Comparison of ENCODE assay signal across 17 cellular contexts in genomic region chr1:197156692-197157091, GRCh38. TPM values are rescaled to one million over a fixed set of nuclear protein-coding genes. Genes with fewer than 3 reads are reported as not detected.
DNase-seq lines count a peak whose midpoint lies in the region; ATAC-seq, FAIRE-seq and TF ChIP-seq lines count a peak whose summit lies in the region.
"Had no signal": no experiment of that assay in that cellular context is flagged by ENCODE, and none has a peak within 500 bp of the region (broad histone marks: within the 10 kb centered on the region; RNA-seq: fewer than 3 reads in every experiment).

No MANE protein-coding gene starts in this region.

- 94% methylated on average over 1 of the region's 1 CpG for WGBS in HepG2 (ENCODE audit: low lambda C conversion rate)
- WGBS in neuronal stem cell (ENCODE audit: extremely low coverage in 2 of 2, insufficient read length in 2 of 2, insufficient replicate concordance in 1 of 2), 2 donors: no CpG with 5 or more reads among the region's 1 CpG

- no TSS peak for BruUV-seq in HepG2 (replicated peaks; lab: Mats Ljungman, UMichigan)

- intact Hi-C loops in HepG2 (cut with micrococcal nuclease; ENCODE audit: unreplicated experiment): loop anchor here (5.0 kb wide), 1 partner anchor 414 kb away; no protein-coding TSS in a partner anchor

- H3K9me3 ChIP-seq in Loucy (ENCODE audit: insufficient read depth, low read depth, low read length): no peaks in the 10 kb centered on the region
- no peaks in the 10 kb centered on the region for H3K9me3 ChIP-seq in HepG2 (ENCODE audit: low read length)
- no peaks in the 10 kb centered on the region for H3K9me3 ChIP-seq in neuronal stem cell (replicated peaks in 1 of 2; ENCODE audit: control insufficient read depth in 2 of 2, insufficient read depth in 1 of 2, low read depth in 1 of 2, low read length in 2 of 2)
- H3K9me3 ChIP-seq in Peyer's patch: no peaks in the 10 kb centered on the region

- H4K91ac ChIP-seq in neuronal stem cell (ENCODE audit: low read depth, low read length, poor library complexity): no peak overlapping the region

- no peak overlapping the region for H3K4ac ChIP-seq in neuronal stem cell (ENCODE audit: low read length)

- H2AK5ac ChIP-seq in neuronal stem cell (ENCODE audit: low read depth, low read length): no peak overlapping the region

- no peak overlapping the region for H3K4me2 ChIP-seq in Loucy (ENCODE audit: low read depth, low read length, poor library complexity, severe bottlenecking)
- no peak overlapping the region for H3K4me2 ChIP-seq in HepG2 (ENCODE audit: low read depth, low read length)
- H3K4me2 ChIP-seq in neuronal stem cell (ENCODE audit: insufficient read depth, low read length, poor library complexity, severe bottlenecking): no peak overlapping the region

- DNase-seq in AG09319 (ENCODE audit: extremely low read depth, low read depth): no peak
- DNase-seq in astrocyte of the cerebellum (ENCODE audit: low read depth): no peak
- DNase-seq in HepG2 (ENCODE audit: low spot score): no peak
- no peak for DNase-seq in neuronal stem cell (ENCODE audit: low spot score)
- no peak for DNase-seq in GDM1 (lab: John Stamatoyannopoulos, UW)
- DNase-seq in epidermal melanocyte (ENCODE audit: insufficient read length, low spot score): no peak
- DNase-seq in Peyer's patch: no peak
- DNase-seq: activated CD8-positive, alpha-beta T cell treated with anti-CD3 and anti-CD28 coated beads, Interleukin-2, amount 10 ng/mL, durations not matched to agents 7 days and 5 days; effector CD8-positive, alpha-beta T cell; NCI-H1930; NCI-H524; nucleus accumbens; T-cell had no signal

- H3K27me3 ChIP-seq in Loucy (ENCODE audit: insufficient read depth, low read length, poor library complexity, severe bottlenecking) (no peaks in the 10 kb centered on the region), HepG2 (ENCODE audit: control insufficient read depth in 1 of 2, insufficient read depth in 2 of 2, low read length in 2 of 2) (no peaks in the 10 kb centered on the region), neuronal stem cell (ENCODE audit: control insufficient read depth in 3 of 3, insufficient read depth in 3 of 3, low read depth in 1 of 3, low read length in 3 of 3) (no peaks in the 10 kb centered on the region), Peyer's patch (no peaks in the 10 kb centered on the region)

- H3K79me1 ChIP-seq in neuronal stem cell (ENCODE audit: low read depth, low read length): no peaks in the 10 kb centered on the region

- H3K36me3 ChIP-seq in Loucy (ENCODE audit: insufficient read depth, low read length): 0 out of 2 replicates have a peak, but pooled peaks cover 3% of the 10 kb centered on the region
- peaks cover 2 to 5% of the 10 kb centered on the region in 2 experiments; a peak in 1 of 5 replicates for H3K36me3 ChIP-seq in HepG2 (replicated peaks in 1 of 2; ENCODE audit: control insufficient read depth in 1 of 2, insufficient read depth in 2 of 2, low read length in 2 of 2)
- H3K36me3 ChIP-seq in neuronal stem cell (replicated peaks in 1 of 2; ENCODE audit: control insufficient read depth in 2 of 2, insufficient read depth in 2 of 2, low read length in 2 of 2): peaks cover 3 to 34% of the 10 kb centered on the region in 2 donors
- peaks cover 0 to 14% (median 0%) of the 10 kb centered on the region in 3 donors for H3K36me3 ChIP-seq in Peyer's patch

- H3K23ac ChIP-seq in neuronal stem cell (ENCODE audit: low read depth, low read length, poor library complexity): no peak overlapping the region

- H3K4me3 ChIP-seq in Loucy (ENCODE audit: low read length, poor library complexity, severe bottlenecking) (no peak overlapping the region), astrocyte of the cerebellum (ENCODE audit: low read depth, low read length) (no peak overlapping the region), HepG2 (replicated peaks in 1 of 3; ENCODE audit: insufficient read depth in 1 of 3, low read depth in 2 of 3, low read length in 3 of 3) (no peak overlapping the region), neuronal stem cell (ENCODE audit: low read length in 2 of 2) (no peak overlapping the region), Peyer's patch (no peak overlapping the region)

- TF ChIP-seq RAD21 in HepG2 (CRISPR knock-in tag; IDR thresholded peaks at IDR 0.05): no peak

- H3K4me1 ChIP-seq in Loucy (ENCODE audit: insufficient read depth, low read length, poor library complexity, severe bottlenecking) (no peaks in the 10 kb centered on the region), HepG2 (ENCODE audit: insufficient read depth, low read length) (peaks cover 9% of the 10 kb centered on the region), neuronal stem cell (ENCODE audit: control insufficient read depth in 2 of 2, insufficient read depth in 1 of 2, low read depth in 1 of 2, low read length in 2 of 2) (no peaks in the 10 kb centered on the region), Peyer's patch (no peaks in the 10 kb centered on the region)

- H3K9ac ChIP-seq in Loucy (ENCODE audit: low read depth, low read length, poor library complexity, severe bottlenecking) (no peak overlapping the region), HepG2 (ENCODE audit: insufficient read depth, low read depth, low read length) (no peak overlapping the region), neuronal stem cell (ENCODE audit: low read depth, low read length, poor library complexity) (no peak overlapping the region)

- H3K18ac ChIP-seq in neuronal stem cell (ENCODE audit: low read length): no peak overlapping the region

- H3K27ac ChIP-seq in HepG2 (ENCODE audit: extremely low read length, insufficient read depth, low read length): no peak overlapping the region
- H3K27ac ChIP-seq in neuronal stem cell (replicated peaks; ENCODE audit: low read length): no peak overlapping the region
- no peak overlapping the region for H3K27ac ChIP-seq in Peyer's patch

- CTCF ChIA-PET in HepG2 (lab: Yijun Ruan, JAX; ENCODE audit: low intra/inter-chr PET ratio, low total read pairs): no interaction called here

- in situ Hi-C loops in astrocyte of the cerebellum (cut with HindIII; ENCODE audit: low sequenced_read_pairs) (no loop called here), HepG2 (cut with HindIII; ENCODE audit: extremely low pct_ligation_motif_present, low pct_unique_long_range_greater_than_20kb) (no loop called here)

- no peak overlapping the region for H2BK12ac ChIP-seq in neuronal stem cell (ENCODE audit: low read length)

- TF ChIP-seq EP300 in HepG2 (IDR thresholded peaks at IDR 0.05; ENCODE audit: low read depth in 2 of 2, low read length in 2 of 2) (no peak), HepG2 (CRISPR knock-in tag; IDR thresholded peaks at IDR 0.05; ENCODE audit: borderline replicate concordance) (no peak)

- TF ChIP-seq POLR2A in HepG2 (IDR thresholded peaks at IDR 0.05; ENCODE audit: insufficient read depth in 1 of 2, low read depth in 2 of 2, low read length in 2 of 2) (no peak), Peyer's patch (IDR thresholded peaks at IDR 0.05) (no peak)

- ATAC-seq in HepG2: no peak
- ATAC-seq: activated CD8-positive, alpha-beta T cell treated with anti-CD3 and anti-CD28 coated beads, Interleukin-2, amount 10 ng/mL, durations not matched to agents 7 days and 5 days; T-cell; WTC11 had no signal

- H2BK15ac ChIP-seq in neuronal stem cell (ENCODE audit: low read length): no peak overlapping the region

- H3F3A ChIP-seq in Loucy (ENCODE audit: low read depth): no peaks in the 10 kb centered on the region

- H3K79me2 ChIP-seq in Loucy (ENCODE audit: insufficient read depth, low read length): no peaks in the 10 kb centered on the region
- no peaks in the 10 kb centered on the region for H3K79me2 ChIP-seq in HepG2 (ENCODE audit: insufficient read depth, low read length)

- H3K9me2 ChIP-seq in Loucy (replicated peaks; ENCODE audit: low read depth, low read length): no peaks in the 10 kb centered on the region

- H2BK5ac ChIP-seq in neuronal stem cell (ENCODE audit: low read length): no peak overlapping the region

- H2AFZ ChIP-seq in Loucy (ENCODE audit: low read length): no peak overlapping the region
- H2AFZ ChIP-seq in HepG2 (ENCODE audit: low read length): no peak overlapping the region
- H2AFZ ChIP-seq in neuronal stem cell (ENCODE audit: low read length): no peak overlapping the region

- POLR2A ChIA-PET in HepG2 (lab: Yijun Ruan, JAX): no interaction called here

- H4K20me1 ChIP-seq in Loucy (ENCODE audit: insufficient read depth, low read length, poor library complexity, severe bottlenecking) (no peaks in the 10 kb centered on the region), HepG2 (ENCODE audit: insufficient read depth, low read length) (no peaks in the 10 kb centered on the region)

- H4K8ac ChIP-seq in neuronal stem cell (ENCODE audit: low read depth, low read length): no peak overlapping the region

- no peak for FAIRE-seq in HepG2 (lab: Jason Lieb, UNC)
- FAIRE-seq: GM12891, urothelium cell line had no signal

- H3K14ac ChIP-seq in neuronal stem cell (ENCODE audit: low read length): no peak overlapping the region

- H2BK120ac ChIP-seq in neuronal stem cell (ENCODE audit: low read depth, low read length): no peak overlapping the region

- TF ChIP-seq CTCF in AG09319 (IDR thresholded peaks at IDR 0.05; ENCODE audit: low read depth, low read length): peak; percentile 10
- peak; percentile 40 for TF ChIP-seq CTCF in Loucy (conservative IDR thresholded peaks at IDR 0.05; ENCODE audit: low read length)
- TF ChIP-seq CTCF in astrocyte of the cerebellum (IDR thresholded peaks at IDR 0.05; ENCODE audit: low read depth, low read length, missing control alignments): peak; percentile 19
- 0 out of 2 replicates have a peak, but pooled peaks have one; percentile 13 for TF ChIP-seq CTCF in HepG2 (CRISPR knock-in tag; IDR thresholded peaks at IDR 0.05)
- TF ChIP-seq CTCF in Peyer's patch (IDR thresholded peaks at IDR 0.05): no peak

RNA-seq across cellular contexts. Expression of gene ASPM, which starts 10.2 kb away (rescaled TPM):
- 29.1 and 35.8 TPM in 2 replicates for total RNA-seq in HepG2 (2016; rRNA removed; fragmentation: Illumina TruSeq; extraction: Trizol)
- 1.6 and 2.1 TPM in 2 replicates for total RNA-seq in HepG2 (2016; cell fraction: cytosol; rRNA removed; fragmentation: Illumina TruSeq; extraction: Trizol; ENCODE audit: low read depth)
- total RNA-seq in HepG2 (2016; cell fraction: insoluble cytoplasmic fraction; rRNA removed; fragmentation: Illumina TruSeq; extraction: Trizol): 27.3 and 33.8 TPM in 2 replicates
- 4.8 and 6.2 TPM in 2 replicates for total RNA-seq in HepG2 (2016; cell fraction: membrane; rRNA removed; fragmentation: Illumina TruSeq; extraction: Trizol)
- total RNA-seq in HepG2 (2016; cell fraction: nucleus; rRNA removed; fragmentation: Illumina TruSeq; extraction: Trizol): 106 and 107 TPM in 2 replicates
- 4.2 and 7.7 TPM in 2 replicates for polyA plus RNA-seq in HepG2 (2011; rRNA removed)
- polyA plus RNA-seq in HepG2 (2011; cell fraction: cytosol; rRNA removed): 1.6 and 1.9 TPM in 2 replicates
- polyA plus RNA-seq in HepG2 (2011; cell fraction: nucleus; rRNA removed): 7.6 and 8.3 TPM in 2 replicates
- 5.7 and 11.2 TPM in 2 replicates for polyA plus RNA-seq in HepG2 (2012)
- 0.29 and 0.42 TPM in 2 replicates for polyA plus RNA-seq in HepG2 (2016; cell fraction: cytosol; fragmentation: Illumina TruSeq; extraction: Trizol; ENCODE audit: low read depth)
- polyA plus RNA-seq in HepG2 (2016; cell fraction: insoluble cytoplasmic fraction; fragmentation: Illumina TruSeq; extraction: Trizol; ENCODE audit: low read depth): 14.1 and 15.2 TPM in 2 replicates
- 1.1 and 1.3 TPM in 2 replicates for polyA plus RNA-seq in HepG2 (2016; cell fraction: membrane; fragmentation: Illumina TruSeq; extraction: Trizol; ENCODE audit: low read depth)
- polyA plus RNA-seq in HepG2 (2016; cell fraction: nucleus; fragmentation: Illumina TruSeq; extraction: Trizol; ENCODE audit: insufficient read depth, low read depth): 68.0 and 76.0 TPM in 2 replicates
- polyA minus RNA-seq in HepG2 (2011; rRNA and poly(A)+ RNA removed; ENCODE audit: low replicate concordance): 5.4 and 39.3 TPM in 2 replicates
- 9.2 and 12.6 TPM in 2 replicates for polyA minus RNA-seq in HepG2 (2011; cell fraction: cytosol; rRNA and poly(A)+ RNA removed)
- polyA minus RNA-seq in HepG2 (2011; cell fraction: nucleus; rRNA and poly(A)+ RNA removed): 53.3 and 75.3 TPM in 2 replicates
- polyA plus RNA-seq in neuronal stem cell (2013, experiment 1 of 2): 33.0 TPM
- polyA plus RNA-seq in neuronal stem cell (2013, experiment 2 of 2): 33.5 TPM
- total RNA-seq in Peyer's patch: 10 to 100 TPM in 1 of 4 donors, 1 to 10 TPM in 3; 3.2 to 10.7 (median 4.3) TPM

RNA-seq across cellular contexts. Expression of gene ZBTB41, which starts 44.4 kb away (rescaled TPM):
- total RNA-seq in HepG2 (2016; rRNA removed; fragmentation: Illumina TruSeq; extraction: Trizol): 6.3 and 10.7 TPM in 2 replicates
- total RNA-seq in HepG2 (2016; cell fraction: cytosol; rRNA removed; fragmentation: Illumina TruSeq; extraction: Trizol; ENCODE audit: low read depth): 1.0 and 1.1 TPM in 2 replicates
- 6.1 and 10.2 TPM in 2 replicates for total RNA-seq in HepG2 (2016; cell fraction: insoluble cytoplasmic fraction; rRNA removed; fragmentation: Illumina TruSeq; extraction: Trizol)
- total RNA-seq in HepG2 (2016; cell fraction: membrane; rRNA removed; fragmentation: Illumina TruSeq; extraction: Trizol): 1.9 and 2.2 TPM in 2 replicates
- 10.0 and 10.9 TPM in 2 replicates for total RNA-seq in HepG2 (2016; cell fraction: nucleus; rRNA removed; fragmentation: Illumina TruSeq; extraction: Trizol)
- 1.2 and 1.6 TPM in 2 replicates for polyA plus RNA-seq in HepG2 (2011; rRNA removed)
- polyA plus RNA-seq in HepG2 (2011; cell fraction: cytosol; rRNA removed): 0.47 and 0.87 TPM in 2 replicates
- polyA plus RNA-seq in HepG2 (2011; cell fraction: nucleus; rRNA removed): 1.3 and 1.5 TPM in 2 replicates
- polyA plus RNA-seq in HepG2 (2012): 1.8 and 1.9 TPM in 2 replicates
- 0.07 TPM in 2 replicates for polyA plus RNA-seq in HepG2 (2016; cell fraction: cytosol; fragmentation: Illumina TruSeq; extraction: Trizol; ENCODE audit: low read depth)
- 3.4 and 4.0 TPM in 2 replicates for polyA plus RNA-seq in HepG2 (2016; cell fraction: insoluble cytoplasmic fraction; fragmentation: Illumina TruSeq; extraction: Trizol; ENCODE audit: low read depth)
- 0.38 and 0.42 TPM in 2 replicates for polyA plus RNA-seq in HepG2 (2016; cell fraction: membrane; fragmentation: Illumina TruSeq; extraction: Trizol; ENCODE audit: low read depth)
- polyA plus RNA-seq in HepG2 (2016; cell fraction: nucleus; fragmentation: Illumina TruSeq; extraction: Trizol; ENCODE audit: insufficient read depth, low read depth): 4.7 and 5.7 TPM in 2 replicates
- 2.7 and 11.0 TPM in 2 replicates for polyA minus RNA-seq in HepG2 (2011; rRNA and poly(A)+ RNA removed; ENCODE audit: low replicate concordance)
- polyA minus RNA-seq in HepG2 (2011; cell fraction: cytosol; rRNA and poly(A)+ RNA removed): 2.6 and 4.8 TPM in 2 replicates
- 17.0 and 17.5 TPM in 2 replicates for polyA minus RNA-seq in HepG2 (2011; cell fraction: nucleus; rRNA and poly(A)+ RNA removed)
- polyA plus RNA-seq in neuronal stem cell (2013, experiment 1 of 2): 4.4 TPM
- polyA plus RNA-seq in neuronal stem cell (2013, experiment 2 of 2): 4.6 TPM
- total RNA-seq in Peyer's patch: 10 to 100 TPM in 1 of 4 donors, 1 to 10 TPM in 3; 6.0 to 14.9 (median 6.3) TPM

Comparison
In these comparisons a context has a peak if more than half of its experiments do, and no peak if none do; other contexts are left out.
1. CTCF ChIP-seq: peak in AG09319 (single experiment), Loucy (single experiment), astrocyte of the cerebellum (single experiment) and HepG2 (single experiment); none in Peyer's patch (0 of 6).